ENCODE assay signal across 1 cellular context in genomic region chr17:8376302-8377067, GRCh38.
TF ChIP-seq lines count a peak whose summit lies in the region.

Gene KRABD2, minus strand, starts transcription at chr17:8376704.

TF ChIP-seq in HCT116, 20 proteins besides CTCF, POLR2A, EP300 and RAD21 (continued from another document):
- TF ChIP-seq SRF (IDR thresholded peaks at IDR 0.05; ENCODE audit: low read depth), result no peak; the same call in 1 of the 2 replicates
- peak; percentile 98 for TF ChIP-seq SIN3A (IDR thresholded peaks at IDR 0.05; ENCODE audit: low read depth)
- TF ChIP-seq EGR1 (IDR thresholded peaks at IDR 0.05; ENCODE audit: low read depth), result no peak
- TF ChIP-seq EZH2 (IDR thresholded peaks at IDR 0.05), result no peak
- no peak; the same call in 1 of the 2 replicates for TF ChIP-seq FOSL1 (IDR thresholded peaks at IDR 0.05; ENCODE audit: low read depth)
- no peak for TF ChIP-seq ZNF274 (IDR thresholded peaks at IDR 0.05; ENCODE audit: low read depth, low read length)
- peak; percentile 77; the same call in 1 of the 2 replicates for TF ChIP-seq CBX3 (IDR thresholded peaks at IDR 0.05; ENCODE audit: low read depth)
